8 cellular contexts compared by ENCODE assay signal in genomic region chr19:11381535-11382369, GRCh38. TPM values are rescaled to one million over a fixed set of nuclear protein-coding genes. Genes with fewer than 3 reads are reported as not detected.
DNase-seq lines count a peak whose midpoint lies in the region; ATAC-seq lines count a peak whose summit lies in the region.

No MANE protein-coding gene starts in this region.

- no peak overlapping the region for H3K27ac ChIP-seq in mesenchymal stem cell (ENCODE audit: low read length, poor library complexity, severe bottlenecking)

- H4K91ac ChIP-seq in mesenchymal stem cell (ENCODE audit: low read length): peak overlapping the region; percentile 89

- no peak overlapping the region for H2AK5ac ChIP-seq in mesenchymal stem cell (ENCODE audit: low read length, severe bottlenecking)

- DNase-seq in NCI-H1105 (lab: John Stamatoyannopoulos, UW) (peak; percentile 85), dermis blood vessel endothelial cell (peak; percentile 90), mesenchymal stem cell (peak; percentile 94), OCI-M2 (lab: John Stamatoyannopoulos, UW; ENCODE audit: unreplicated experiment) (no peak)
- peak; percentile 40 to 70 (median 50) for DNase-seq in activated CD4-positive, CD25-positive, alpha-beta regulatory T cell (lab: John Stamatoyannopoulos, UW)
- peak; percentile 90 for DNase-seq in stimulated activated CD8-positive, alpha-beta memory T cell treated with anti-CD3 and anti-CD28 coated beads, Interleukin-4, amount 100 ng/mL, for 48 hours

- peak overlapping the region in 1 of 2 experiments; percentile 1 for H3K14ac ChIP-seq in mesenchymal stem cell (ENCODE audit: low read length in 2 of 2)

- WGBS in mesenchymal stem cell: 13% methylated on average over 47 of the region's 60 CpGs

- H3K9me3 ChIP-seq in mesenchymal stem cell (ENCODE audit: control insufficient read depth, low read length): no peaks in the 10 kb centered on the region

- peak overlapping the region; percentile 58 to 81 for H3K18ac ChIP-seq in mesenchymal stem cell (ENCODE audit: low read depth in 1 of 2, low read length in 2 of 2)

- ATAC-seq in GM18502 (IDR thresholded peaks at IDR 0.05; ENCODE audit: poor library complexity, unreplicated experiment) (peak; percentile 53), HG02759 (IDR thresholded peaks at IDR 0.05; ENCODE audit: unreplicated experiment) (peak; percentile 48)

- H3K23ac ChIP-seq in mesenchymal stem cell (ENCODE audit: low read length in 2 of 2): peak overlapping the region in 1 of 2 experiments; percentile 27

- peak overlapping the region; percentile 30 for H2AFZ ChIP-seq in mesenchymal stem cell (ENCODE audit: low read depth, low read length)

- peak overlapping the region in 1 of 2 experiments; percentile 6 for H3K4ac ChIP-seq in mesenchymal stem cell (ENCODE audit: low read depth in 1 of 2, low read length in 2 of 2)

- peak overlapping the region; percentile 94 for H3K9ac ChIP-seq in mesenchymal stem cell (ENCODE audit: low read length)

- H3K4me2 ChIP-seq in mesenchymal stem cell (ENCODE audit: low read length, poor library complexity, severe bottlenecking): peak overlapping the region; percentile 91

- peak overlapping the region; percentile 73 for H4K8ac ChIP-seq in mesenchymal stem cell (ENCODE audit: low read length)

- peaks cover 48% of the 10 kb centered on the region for H3K4me1 ChIP-seq in mesenchymal stem cell (ENCODE audit: control insufficient read depth, insufficient read depth, low read depth, low read length)

- H3K79me1 ChIP-seq in mesenchymal stem cell (replicated peaks; ENCODE audit: low read length, poor library complexity, severe bottlenecking): no peaks in the 10 kb centered on the region

- H2BK120ac ChIP-seq in mesenchymal stem cell (ENCODE audit: low read depth, low read length): no peak overlapping the region

- no peak overlapping the region for H2BK5ac ChIP-seq in mesenchymal stem cell (ENCODE audit: low read depth, low read length, poor library complexity, severe bottlenecking)

- peak overlapping the region; percentile 64 to 79 for H2BK12ac ChIP-seq in mesenchymal stem cell (ENCODE audit: low read length in 2 of 2)

- no peaks in the 10 kb centered on the region for H3K36me3 ChIP-seq in mesenchymal stem cell (ENCODE audit: control insufficient read depth in 1 of 2, insufficient read depth in 2 of 2, low read depth in 1 of 2, low read length in 2 of 2)

- peak overlapping the region; percentile 43 to 92 for H3K4me3 ChIP-seq in mesenchymal stem cell (ENCODE audit: insufficient read depth in 1 of 2, low read depth in 1 of 2, low read length in 2 of 2)

- no peak overlapping the region for H2BK15ac ChIP-seq in mesenchymal stem cell (ENCODE audit: low read depth, poor library complexity, severe bottlenecking)

- peaks cover 14 to 15% of the 10 kb centered on the region in 2 experiments for H3K27me3 ChIP-seq in mesenchymal stem cell (ENCODE audit: control insufficient read depth in 1 of 2, insufficient read depth in 1 of 2, low read length in 2 of 2)

RNA-seq across cellular contexts. Expression of gene EPOR, which starts 2.4 kb away (rescaled TPM):
- total RNA-seq in dermis blood vessel endothelial cell: 6.0 and 8.2 TPM in 2 replicates
- polyA plus RNA-seq in mesenchymal stem cell (2013, experiment 1 of 2): 16.4 TPM
- 17.2 TPM for polyA plus RNA-seq in mesenchymal stem cell (2013, experiment 2 of 2)

RNA-seq across cellular contexts. Expression of gene SWSAP1, which starts 7.3 kb away (rescaled TPM):
- 0.79 and 0.85 TPM in 2 replicates for total RNA-seq in dermis blood vessel endothelial cell
- polyA plus RNA-seq in mesenchymal stem cell (2013, experiment 1 of 2): 3.4 TPM
- 3.8 TPM for polyA plus RNA-seq in mesenchymal stem cell (2013, experiment 2 of 2)

RNA-seq across cellular contexts. Expression of gene PLPPR2, which starts 26.5 kb away (rescaled TPM):
- 8.7 and 14.1 TPM in 2 replicates for total RNA-seq in dermis blood vessel endothelial cell
- polyA plus RNA-seq in mesenchymal stem cell (2013, experiment 1 of 2): 51.5 TPM
- 51.8 TPM for polyA plus RNA-seq in mesenchymal stem cell (2013, experiment 2 of 2)

RNA-seq across cellular contexts. Expression of gene CCDC159, which starts 35.4 kb away (rescaled TPM):
- total RNA-seq in dermis blood vessel endothelial cell: 7.8 and 10.4 TPM in 2 replicates
- polyA plus RNA-seq in mesenchymal stem cell (2013, experiment 1 of 2): 22.5 TPM
- 20.6 TPM for polyA plus RNA-seq in mesenchymal stem cell (2013, experiment 2 of 2)

RNA-seq across cellular contexts. Expression of gene TMEM205, which starts 35.7 kb away (rescaled TPM):
- total RNA-seq in dermis blood vessel endothelial cell: 105 and 267 TPM in 2 replicates
- 109 TPM for polyA plus RNA-seq in mesenchymal stem cell (2013, experiment 1 of 2)
- polyA plus RNA-seq in mesenchymal stem cell (2013, experiment 2 of 2): 119 TPM
